In the genomic region with DNA sequence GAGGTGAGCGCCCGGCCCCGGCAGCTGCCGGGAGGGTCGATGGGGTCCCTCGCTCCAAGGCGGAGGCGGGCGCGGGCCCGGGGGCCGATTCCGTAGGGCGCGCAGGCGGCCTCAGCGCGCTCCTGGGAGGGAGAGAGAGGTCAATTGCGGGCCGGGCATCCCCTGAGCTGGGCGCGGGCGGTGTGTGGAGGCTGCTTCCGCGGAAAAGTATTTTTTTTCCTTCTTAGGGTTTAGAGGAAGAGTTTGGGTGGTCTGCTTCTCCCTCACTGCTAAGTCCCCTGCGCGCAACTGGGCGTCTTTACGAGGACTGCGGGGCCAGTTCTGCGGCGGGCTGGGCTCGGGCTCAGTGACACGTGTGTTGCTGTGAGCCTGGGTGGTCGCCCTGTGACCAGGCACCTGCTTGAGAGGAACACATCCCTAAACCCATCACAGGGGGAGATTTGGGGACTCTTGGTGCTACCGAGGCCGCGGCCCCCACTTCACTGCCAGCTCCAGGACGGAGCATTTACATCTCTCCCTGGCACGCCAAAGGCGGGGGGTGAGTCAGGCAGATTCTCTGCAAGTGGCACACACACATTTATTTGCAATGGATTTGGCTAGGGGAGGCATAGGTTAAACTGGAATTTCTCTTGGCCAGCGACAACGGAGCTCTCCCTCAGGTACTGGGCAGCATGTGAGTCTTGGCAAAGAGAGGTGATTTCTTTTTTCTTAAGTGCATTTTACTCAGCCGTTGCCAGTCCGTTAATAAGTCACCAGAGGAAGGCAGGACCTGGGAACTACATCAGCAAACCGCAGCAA, we compare ENCODE assay signal across 8 cellular contexts.
DNase-seq lines count a peak whose midpoint lies in the region; ATAC-seq and TF ChIP-seq lines count a peak whose summit lies in the region.

No MANE protein-coding gene starts in this region.

- peaks cover 49% of the 10 kb centered on the region for H3K27me3 ChIP-seq in CD4-positive, CD25-positive, alpha-beta regulatory T cell (ENCODE audit: control insufficient read depth, insufficient read depth, low read length)
- H3K27me3 ChIP-seq in GM23338 (ENCODE audit: insufficient read depth), result peaks cover 46% of the 10 kb centered on the region
- H3K27me3 ChIP-seq in SJSA1 (replicated peaks), result peaks cover 59% of the 10 kb centered on the region
- no peaks in the 10 kb centered on the region for H3K27me3 ChIP-seq in layer of hippocampus (ENCODE audit: control insufficient read depth, insufficient read depth, low read length)

- ATAC-seq in CD4-positive, CD25-positive, alpha-beta regulatory T cell (ENCODE audit: low read depth in 2 of 2), result no peak
- ATAC-seq in GM23338, result peak; percentile 60

- H3K27ac Mint-ChIP-seq in CD4-positive, CD25-positive, alpha-beta regulatory T cell, result no peak overlapping the region
- H3K27ac Mint-ChIP-seq in GM23338, result no peak overlapping the region

- no peaks in the 10 kb centered on the region for H3K36me3 ChIP-seq in CD4-positive, CD25-positive, alpha-beta regulatory T cell (ENCODE audit: control insufficient read depth, insufficient read depth, low read length)
- H3K36me3 ChIP-seq in GM23338 (ENCODE audit: insufficient read depth) (no peaks in the 10 kb centered on the region), SJSA1 (no peaks in the 10 kb centered on the region)

- peaks cover 7 to 26% (median 16%) of the 10 kb centered on the region in 4 donors for H3K4me1 Mint-ChIP-seq in CD4-positive, CD25-positive, alpha-beta regulatory T cell
- peaks cover 13% of the 10 kb centered on the region for H3K4me1 Mint-ChIP-seq in GM23338

- no peaks in the 10 kb centered on the region for H3K79me2 ChIP-seq in GM23338 (replicated peaks; ENCODE audit: insufficient read depth)

- peak overlapping the region; percentile 52 to 85 (median 77) for H3K4me3 Mint-ChIP-seq in CD4-positive, CD25-positive, alpha-beta regulatory T cell
- peak overlapping the region; percentile 85 for H3K4me3 Mint-ChIP-seq in GM23338

- no peak for TF ChIP-seq CTCF in GM23338 (conservative IDR thresholded peaks at IDR 0.05; ENCODE audit: low read depth in 2 of 2)

- no peaks in the 10 kb centered on the region for H3F3A ChIP-seq in GM23338 (replicated peaks; ENCODE audit: low read depth)

- H3K4me3 ChIP-seq in CD4-positive, CD25-positive, alpha-beta regulatory T cell (ENCODE audit: low read depth, low read length), result peak overlapping the region; percentile 27
- H3K4me3 ChIP-seq in GM23338 (peak overlapping the region; percentile 78), SJSA1 (peak overlapping the region; percentile 41)

- no peaks in the 10 kb centered on the region for H3K9me2 ChIP-seq in GM23338 (ENCODE audit: insufficient read depth)

- peak in 2 of 3 donors; percentile 4 to 21 for DNase-seq in CD4-positive, CD25-positive, alpha-beta regulatory T cell
- DNase-seq in GM23338 (ENCODE audit: low spot score) (no peak), SJSA1 (ENCODE audit: low read depth in 1 of 2, low spot score in 2 of 2) (no peak), caudate nucleus (lab: John Stamatoyannopoulos, UW) (peak in 25 of 61 donors; percentile 2 to 57 (median 21)), DMS79 treated with DMSO at 0.1 percent for 48 hours (lab: John Stamatoyannopoulos, UW) (no peak), SHP77 (lab: John Stamatoyannopoulos, UW) (no peak)
- DNase-seq in stimulated activated CD4-positive, alpha-beta T cell treated with anti-CD3 and anti-CD28 coated beads, Interleukin-4, amount 100 ng/mL, for 1 hour, result peak; percentile 16

- H3K9me3 ChIP-seq in CD4-positive, CD25-positive, alpha-beta regulatory T cell (ENCODE audit: control insufficient read depth in 2 of 2, low read length in 2 of 2), result no peaks in the 10 kb centered on the region
- no peaks in the 10 kb centered on the region for H3K9me3 ChIP-seq in SJSA1 (replicated peaks)

- peaks cover 18% of the 10 kb centered on the region for H3K4me1 ChIP-seq in CD4-positive, CD25-positive, alpha-beta regulatory T cell (ENCODE audit: control insufficient read depth, insufficient read depth, low read length, poor library complexity, severe bottlenecking)
- H3K4me1 ChIP-seq in GM23338 (ENCODE audit: insufficient read depth), result peaks cover 5% of the 10 kb centered on the region
- peaks cover 16% of the 10 kb centered on the region for H3K4me1 ChIP-seq in SJSA1 (replicated peaks)

- peak overlapping the region; percentile 89 for H3K4me2 ChIP-seq in GM23338

- no peaks in the 10 kb centered on the region for H4K20me1 ChIP-seq in GM23338 (replicated peaks; ENCODE audit: insufficient read depth)

- H3K27ac ChIP-seq in CD4-positive, CD25-positive, alpha-beta regulatory T cell (ENCODE audit: insufficient read depth, low read length, poor library complexity, severe bottlenecking), result no peak overlapping the region
- no peak overlapping the region for H3K27ac ChIP-seq in GM23338 (ENCODE audit: low read depth)
- no peak overlapping the region for H3K27ac ChIP-seq in SJSA1
- peak overlapping the region; percentile 49 for H3K27ac ChIP-seq in caudate nucleus (ENCODE audit: low read depth, low read length)
- peak overlapping the region; percentile 15 for H3K27ac ChIP-seq in layer of hippocampus (ENCODE audit: low read depth, low read length)

- H3K9me3 Mint-ChIP-seq in CD4-positive, CD25-positive, alpha-beta regulatory T cell, result peaks cover 0 to 2% (median 0%) of the 10 kb centered on the region in 7 donors
- no peaks in the 10 kb centered on the region for H3K9me3 Mint-ChIP-seq in GM23338

- H2AFZ ChIP-seq in GM23338, result peak overlapping the region; percentile 92

- peaks cover 69% of the 10 kb centered on the region for H3K27me3 Mint-ChIP-seq in CD4-positive, CD25-positive, alpha-beta regulatory T cell
- H3K27me3 Mint-ChIP-seq in GM23338 (ENCODE audit: insufficient read depth, low read depth, poor library complexity), result peaks cover 22% of the 10 kb centered on the region

- H3K36me3 Mint-ChIP-seq in CD4-positive, CD25-positive, alpha-beta regulatory T cell, result no peaks in the 10 kb centered on the region
- H3K36me3 Mint-ChIP-seq in GM23338 (ENCODE audit: low read depth), result no peaks in the 10 kb centered on the region; the same call in 2 of the 3 replicates

TF ChIP-seq in GM23338, 12 proteins besides CTCF, POLR2A, EP300 and RAD21 (continues in another document):
- TF ChIP-seq EZH2phosphoT487 (IDR thresholded peaks at IDR 0.05; ENCODE audit: unreplicated experiment), result no peak
- no peak for TF ChIP-seq POLR2AphosphoS5 (IDR thresholded peaks at IDR 0.05; ENCODE audit: low read depth)
- TF ChIP-seq, protein P1, sequence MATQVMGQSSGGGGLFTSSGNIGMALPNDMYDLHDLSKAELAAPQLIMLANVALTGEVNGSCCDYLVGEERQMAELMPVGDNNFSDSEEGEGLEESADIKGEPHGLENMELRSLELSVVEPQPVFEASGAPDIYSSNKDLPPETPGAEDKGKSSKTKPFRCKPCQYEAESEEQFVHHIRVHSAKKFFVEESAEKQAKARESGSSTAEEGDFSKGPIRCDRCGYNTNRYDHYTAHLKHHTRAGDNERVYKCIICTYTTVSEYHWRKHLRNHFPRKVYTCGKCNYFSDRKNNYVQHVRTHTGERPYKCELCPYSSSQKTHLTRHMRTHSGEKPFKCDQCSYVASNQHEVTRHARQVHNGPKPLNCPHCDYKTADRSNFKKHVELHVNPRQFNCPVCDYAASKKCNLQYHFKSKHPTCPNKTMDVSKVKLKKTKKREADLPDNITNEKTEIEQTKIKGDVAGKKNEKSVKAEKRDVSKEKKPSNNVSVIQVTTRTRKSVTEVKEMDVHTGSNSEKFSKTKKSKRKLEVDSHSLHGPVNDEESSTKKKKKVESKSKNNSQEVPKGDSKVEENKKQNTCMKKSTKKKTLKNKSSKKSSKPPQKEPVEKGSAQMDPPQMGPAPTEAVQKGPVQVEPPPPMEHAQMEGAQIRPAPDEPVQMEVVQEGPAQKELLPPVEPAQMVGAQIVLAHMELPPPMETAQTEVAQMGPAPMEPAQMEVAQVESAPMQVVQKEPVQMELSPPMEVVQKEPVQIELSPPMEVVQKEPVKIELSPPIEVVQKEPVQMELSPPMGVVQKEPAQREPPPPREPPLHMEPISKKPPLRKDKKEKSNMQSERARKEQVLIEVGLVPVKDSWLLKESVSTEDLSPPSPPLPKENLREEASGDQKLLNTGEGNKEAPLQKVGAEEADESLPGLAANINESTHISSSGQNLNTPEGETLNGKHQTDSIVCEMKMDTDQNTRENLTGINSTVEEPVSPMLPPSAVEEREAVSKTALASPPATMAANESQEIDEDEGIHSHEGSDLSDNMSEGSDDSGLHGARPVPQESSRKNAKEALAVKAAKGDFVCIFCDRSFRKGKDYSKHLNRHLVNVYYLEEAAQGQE (IDR thresholded peaks at IDR 0.05; ENCODE audit: unreplicated experiment), result no peak
- no peak for TF ChIP-seq CREB1 (CRISPR knock-in tag; IDR thresholded peaks at IDR 0.05; ENCODE audit: low read depth)
- no peak for TF ChIP-seq EZH2 (IDR thresholded peaks at IDR 0.05; ENCODE audit: low read depth, unreplicated experiment)

Comparison
In these comparisons a context has a peak if more than half of its experiments do, and no peak if none do; other contexts are left out.
1. DNase-seq: peak in CD4-positive, CD25-positive, alpha-beta regulatory T cell (2 of 3) and stimulated activated CD4-positive, alpha-beta T cell treated with anti-CD3 and anti-CD28 coated beads, Interleukin-4, amount 100 ng/mL, for 1 hour (single experiment); none in GM23338 (single experiment), SJSA1 (0 of 2), DMS79 treated with DMSO at 0.1 percent for 48 hours (single experiment) and SHP77 (0 of 2).
2. H3K27ac ChIP-seq: peak in caudate nucleus (single experiment) and layer of hippocampus (single experiment); none in CD4-positive, CD25-positive, alpha-beta regulatory T cell (single experiment), GM23338 (single experiment) and SJSA1 (single experiment).
3. H3K4me3 ChIP-seq: peak in every context shown above with its lines; median percentile 78 in GM23338; 41 in SJSA1; 27 in CD4-positive, CD25-positive, alpha-beta regulatory T cell.